In the genomic region with DNA sequence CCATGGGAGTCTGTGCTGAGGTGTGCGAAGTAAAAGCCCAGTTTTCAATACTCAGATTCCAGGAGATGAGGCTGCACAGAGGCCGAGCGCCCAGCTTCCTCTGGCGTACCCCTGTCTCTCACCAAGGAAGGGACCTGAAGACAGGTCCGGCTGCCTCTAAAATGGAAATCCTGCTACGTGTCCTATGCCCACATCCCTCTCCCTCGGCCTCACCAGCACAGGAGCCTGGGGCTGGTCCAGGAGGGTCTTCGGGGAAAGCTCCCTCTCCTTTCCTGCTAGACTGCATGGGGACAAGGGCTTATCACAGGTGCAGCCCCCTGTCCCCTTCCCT, we compare ENCODE assay signal across 8 cellular contexts. TPM values are rescaled to one million over a fixed set of nuclear protein-coding genes. Genes with fewer than 3 reads are reported as not detected.
DNase-seq lines count a peak whose midpoint lies in the region; ATAC-seq and TF ChIP-seq lines count a peak whose summit lies in the region.

No MANE protein-coding gene starts in this region.

- peaks cover 10% of the 10 kb centered on the region for H3K4me1 ChIP-seq in mesodermal cell (ENCODE audit: control insufficient read depth, insufficient read depth, low read length, poor library complexity, severe bottlenecking)

- H3K36me3 ChIP-seq in mesodermal cell (ENCODE audit: control insufficient read depth, insufficient read depth, low read length): peaks cover 18% of the 10 kb centered on the region

- H3K4me3 ChIP-seq in astrocyte of the spinal cord (ENCODE audit: low read depth, low read length) (peak overlapping the region; percentile 97), mesodermal cell (ENCODE audit: extremely low read depth, insufficient read depth, low read length, poor library complexity, severe bottlenecking) (peak overlapping the region; percentile 96)

- TF ChIP-seq CTCF in 22Rv1 (IDR thresholded peaks at IDR 0.05) (no peak), astrocyte of the spinal cord (IDR thresholded peaks at IDR 0.05; ENCODE audit: low read depth, low read length) (no peak)

- ATAC-seq in HG02981 (IDR thresholded peaks at IDR 0.05; ENCODE audit: unreplicated experiment): peak; percentile 2
- no peak for ATAC-seq in HG02870 (IDR thresholded peaks at IDR 0.05; ENCODE audit: unreplicated experiment)
- no peak for ATAC-seq in GM19023 (IDR thresholded peaks at IDR 0.05; ENCODE audit: unreplicated experiment)

- DNase-seq in astrocyte of the spinal cord (ENCODE audit: low read depth, low spot score): no peak
- no peak for DNase-seq in iPS-NIHi7 (ENCODE audit: extremely low spot score)
- no peak for DNase-seq in RPMI8226

- 5 to 10% methylated on average over 7 to 8 of the region's 8 CpGs for WGBS in mesodermal cell (ENCODE audit: insufficient coverage in 2 of 2), 2 experiments

- in situ Hi-C loops in astrocyte of the spinal cord (cut with HindIII; ENCODE audit: low sequenced_read_pairs): no loop called here

- no peaks in the 10 kb centered on the region for H3K9me3 ChIP-seq in mesodermal cell (ENCODE audit: control insufficient read depth, low read length)

- H3K27ac ChIP-seq in 22Rv1 (peak overlapping the region; percentile 67), mesodermal cell (ENCODE audit: low read depth, low read length, severe bottlenecking) (peak overlapping the region; percentile 59)

RNA-seq across cellular contexts. Expression of a gene that starts 0.4 kb away (rescaled TPM):
- 52.1 TPM for polyA plus RNA-seq in mesodermal cell (2013, experiment 1 of 2)
- polyA plus RNA-seq in mesodermal cell (2013, experiment 2 of 2): 40.0 TPM

RNA-seq across cellular contexts. Expression of a gene that starts 5.6 kb away (rescaled TPM):
- 17.9 TPM for polyA plus RNA-seq in mesodermal cell (2013, experiment 1 of 2)
- 17.6 TPM for polyA plus RNA-seq in mesodermal cell (2013, experiment 2 of 2)

RNA-seq across cellular contexts. Expression of a gene that starts 26.2 kb away (rescaled TPM):
- polyA plus RNA-seq in mesodermal cell (2013, experiment 1 of 2): 549 TPM
- 481 TPM for polyA plus RNA-seq in mesodermal cell (2013, experiment 2 of 2)

RNA-seq across cellular contexts. Expression of a gene that starts 31.4 kb away (rescaled TPM):
- 181 TPM for polyA plus RNA-seq in mesodermal cell (2013, experiment 1 of 2)
- polyA plus RNA-seq in mesodermal cell (2013, experiment 2 of 2): 154 TPM

RNA-seq across cellular contexts. Expression of a gene that starts 41.0 kb away (rescaled TPM):
- polyA plus RNA-seq in mesodermal cell (2013, experiment 1 of 2): 0.37 TPM
- polyA plus RNA-seq in mesodermal cell (2013, experiment 2 of 2): 0.15 TPM
